In the genomic region with DNA sequence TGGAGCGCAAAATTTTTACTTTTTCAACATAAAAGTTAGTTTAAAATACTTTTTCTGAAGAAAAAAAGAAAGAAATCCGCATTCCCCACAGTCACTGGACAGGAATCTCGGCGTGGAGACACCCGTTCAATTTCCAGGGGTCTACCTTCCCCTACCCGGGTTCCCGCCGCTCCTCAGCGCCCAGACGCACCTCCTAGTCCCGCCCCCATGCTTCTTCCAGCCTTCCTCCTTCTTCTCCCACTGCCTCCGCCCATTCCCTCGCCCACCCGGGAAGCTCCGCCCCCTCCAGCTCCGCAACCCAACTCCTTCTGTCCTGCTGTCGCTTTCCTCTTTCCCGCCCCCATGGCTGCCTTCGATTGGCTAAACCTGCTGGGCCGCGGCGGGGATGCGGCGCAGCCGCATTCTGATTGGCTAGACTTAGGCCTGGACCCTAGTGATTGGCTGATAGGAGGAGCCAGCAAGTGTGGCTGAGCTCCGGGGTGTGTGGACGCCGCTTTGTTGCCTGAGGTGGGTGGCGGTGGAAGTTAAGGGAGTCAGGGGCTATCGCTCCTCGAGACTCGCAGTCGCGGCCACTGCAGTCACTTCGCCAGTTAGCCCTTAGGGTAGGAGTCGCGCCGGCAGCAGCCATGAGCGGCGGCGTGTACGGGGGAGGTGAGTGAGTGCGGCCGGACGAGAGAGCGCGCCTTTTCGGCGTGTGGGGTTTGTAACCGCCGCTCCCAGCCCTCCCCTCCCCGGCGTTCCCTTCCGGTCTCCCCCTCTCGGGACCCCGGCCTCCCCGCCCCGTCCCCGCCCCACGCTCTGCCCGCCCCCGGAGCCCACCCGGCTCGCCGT, we compare ENCODE assay signal across 8 cellular contexts. TPM values are rescaled to one million over a fixed set of nuclear protein-coding genes. Genes with fewer than 3 reads are reported as not detected.
DNase-seq lines count a peak whose midpoint lies in the region; ATAC-seq, FAIRE-seq and TF ChIP-seq lines count a peak whose summit lies in the region.

A gene (plus strand): TSS at position 460 of the 831 bp plus-strand sequence. CDS start 167 bp downstream, at position 627.

- H3K4me1 ChIP-seq in OCI-LY7 (ENCODE audit: insufficient read depth, low read length, poor library complexity, severe bottlenecking) = peaks cover 39% of the 10 kb centered on the region
- H3K4me1 ChIP-seq in endothelial cell of umbilical vein (ENCODE audit: control insufficient read depth, extremely low read depth, insufficient read depth, low read length) = peaks cover 7% of the 10 kb centered on the region

- H3K27ac ChIP-seq in OCI-LY7 (ENCODE audit: low read depth, low read length, poor library complexity, severe bottlenecking) (peak within 1 kb of the TSS; percentile 76), endothelial cell of umbilical vein (ENCODE audit: insufficient read depth, low read depth, low read length) (peak within 1 kb of the TSS; percentile 25)

- peaks cover 45% of the 10 kb centered on the region for H3K79me2 ChIP-seq in OCI-LY7 (ENCODE audit: insufficient read depth, low read depth, low read length)
- peaks cover 39% of the 10 kb centered on the region for H3K79me2 ChIP-seq in endothelial cell of umbilical vein (ENCODE audit: control insufficient read depth, insufficient read depth, low read length)

- peak; percentile 81 for DNase-seq in D721Med (ENCODE audit: insufficient read length, low spot score)
- peak; percentile 96 for DNase-seq in HuH-7.5 (ENCODE audit: low spot score)
- DNase-seq in OCI-LY7 (ENCODE audit: low spot score) = peak; percentile 99
- peak; percentile 96 for DNase-seq in activated T-cell treated with anti-CD3 and anti-CD28 coated beads for 1 hour (ENCODE audit: low read depth)
- peak; percentile 100 for DNase-seq in endothelial cell of umbilical vein (ENCODE audit: low read depth, low spot score)
- DNase-seq in midbrain (lab: John Stamatoyannopoulos, UW) = peak; percentile 99
- DNase-seq in stimulated activated CD8-positive, alpha-beta memory T cell treated with anti-CD3 and anti-CD28 coated beads, Interleukin-2, amount 100 ng/mL, for 1 hour (ENCODE audit: low read depth in 2 of 2) = peak; percentile 91 to 97

- H3K9me2 ChIP-seq in OCI-LY7 (ENCODE audit: insufficient read depth, low read length) = no peaks in the 10 kb centered on the region

- H3K9me1 ChIP-seq in endothelial cell of umbilical vein (replicated peaks; ENCODE audit: control insufficient read depth, extremely low read depth, insufficient read depth, low read length) = no peaks in the 10 kb centered on the region

- FAIRE-seq in D721Med (lab: Jason Lieb, UNC) (no peak), endothelial cell of umbilical vein (lab: Jason Lieb, UNC) (peak; percentile 94)

- H3K4me2 ChIP-seq in OCI-LY7 (ENCODE audit: low read length) (peak within 1 kb of the TSS; percentile 89), endothelial cell of umbilical vein (ENCODE audit: insufficient read depth, low read length) (peak within 1 kb of the TSS; percentile 88)

- H3K36me3 ChIP-seq in OCI-LY7 (ENCODE audit: insufficient read depth, low read length) = 0 out of 2 replicates have a peak, but pooled peaks cover 5% of the 10 kb centered on the region
- H3K36me3 ChIP-seq in endothelial cell of umbilical vein (ENCODE audit: control insufficient read depth in 2 of 2, extremely low read depth in 1 of 2, insufficient read depth in 2 of 2, low read length in 2 of 2) = no peaks in the 10 kb centered on the region

- H3K27me3 ChIP-seq in endothelial cell of umbilical vein (ENCODE audit: control insufficient read depth in 2 of 2, insufficient read depth in 2 of 2, low read length in 2 of 2) = no peaks in the 10 kb centered on the region

- H2AFZ ChIP-seq in OCI-LY7 (ENCODE audit: low read length) (peak within 1 kb of the TSS; percentile 91), endothelial cell of umbilical vein (ENCODE audit: low read depth, low read length) (peak within 1 kb of the TSS; percentile 83)

- dilution Hi-C loops in endothelial cell of umbilical vein (cut with MboI; ENCODE audit: extremely low pct_ligation_motif_present, low sequenced_read_pairs) = no loop called here

- intact Hi-C loops in OCI-LY7 (cut with micrococcal nuclease; ENCODE audit: unreplicated experiment) (loop anchor here (1.0 to 5.0 kb wide), 8 partner anchors 42 to 490 kb away; a partner anchor contains a TSS), endothelial cell of umbilical vein (cut with micrococcal nuclease) (loop anchor here (1.0 to 2.0 kb wide), 6 partner anchors 42 to 494 kb away; a partner anchor contains a TSS)

- POLR2A ChIA-PET in OCI-LY7 (lab: Charles Lee) = interaction anchor here (0.6 to 2.9 kb wide), 23 partner anchors 9 to 551 kb away, joined by 3 to 15 read pairs (median 4); a partner anchor contains a TSS
- POLR2A ChIA-PET in endothelial cell of umbilical vein (lab: Charles Lee) = interaction anchor here (0.6 to 1.2 kb wide), 4 partner anchors 42 to 216 kb away, joined by 3 to 4 read pairs (median 4); a partner anchor contains a TSS

- H3K4me3 ChIP-seq in OCI-LY7 (ENCODE audit: low read depth, low read length, poor library complexity, severe bottlenecking) (peak within 1 kb of the TSS; percentile 90), endothelial cell of umbilical vein (replicated peaks in 1 of 3; ENCODE audit: insufficient read depth in 1 of 3, low read depth in 1 of 3, low read length in 3 of 3) (peak within 1 kb of the TSS; percentile 55 to 75 (median 70))

- CTCF ChIA-PET in OCI-LY7 (lab: Charles Lee; ENCODE audit: unreplicated experiment) = interaction anchor here (1.2 kb wide), 1 partner anchor 241 kb away, joined by 5 read pairs; no protein-coding TSS in a partner anchor
- CTCF ChIA-PET in endothelial cell of umbilical vein (lab: Charles Lee) = interaction anchor here (0.6 to 2.4 kb wide), 14 partner anchors 11 to 1033 kb away, joined by 3 to 16 read pairs (median 5); a partner anchor contains a TSS

- ATAC-seq in GM21526 (IDR thresholded peaks at IDR 0.05; ENCODE audit: low FRiP score, unreplicated experiment) = peak; percentile 95

- no peaks in the 10 kb centered on the region for H3K9me3 ChIP-seq in OCI-LY7 (ENCODE audit: low read length)
- H3K9me3 ChIP-seq in endothelial cell of umbilical vein (replicated peaks; ENCODE audit: control insufficient read depth, insufficient read depth, low read length) = no peaks in the 10 kb centered on the region

- TF ChIP-seq CTCF in D721Med (IDR thresholded peaks at IDR 0.05; ENCODE audit: insufficient read depth, missing control alignments) (no peak), OCI-LY7 (conservative IDR thresholded peaks at IDR 0.05; ENCODE audit: low read length) (no peak), endothelial cell of umbilical vein (IDR thresholded peaks at IDR 0.05; ENCODE audit: extremely low read depth in 1 of 2, insufficient read depth in 1 of 2, low read depth in 1 of 2, low read length in 2 of 2) (no peak)

- TF ChIP-seq POLR2A in endothelial cell of umbilical vein (IDR thresholded peaks at IDR 0.05; ENCODE audit: low read depth, low read length) = peak; percentile 73

- H3K9ac ChIP-seq in endothelial cell of umbilical vein (replicated peaks; ENCODE audit: extremely low read depth, insufficient read depth, low read length) = peak within 1 kb of the TSS; percentile 64

- BruUV-seq in OCI-LY7 (replicated peaks; lab: Mats Ljungman, UMichigan) (no TSS peak), endothelial cell of umbilical vein (replicated peaks; lab: Mats Ljungman, UMichigan) (no TSS peak)

- peaks cover 22% of the 10 kb centered on the region; the same call in 1 of the 2 replicates for H4K20me1 ChIP-seq in OCI-LY7 (ENCODE audit: insufficient read depth, low read length)
- no peaks in the 10 kb centered on the region for H4K20me1 ChIP-seq in endothelial cell of umbilical vein (replicated peaks; ENCODE audit: control insufficient read depth, extremely low read depth, insufficient read depth, low read length)

TF ChIP-seq in endothelial cell of umbilical vein, 7 proteins besides CTCF, POLR2A, EP300 and RAD21:
- no peak for TF ChIP-seq GATA2 (IDR thresholded peaks at IDR 0.05; ENCODE audit: insufficient read depth, insufficient read length, low read depth, low read length)
- TF ChIP-seq FOS (IDR thresholded peaks at IDR 0.05; ENCODE audit: borderline replicate concordance, insufficient read depth, low read length) = no peak
- peak; percentile 68 for TF ChIP-seq POLR2AphosphoS5 (IDR thresholded peaks at IDR 0.05; ENCODE audit: insufficient read depth, low read depth, low read length)
- no peak for TF ChIP-seq MYC (IDR thresholded peaks at IDR 0.05; ENCODE audit: low read depth, low read length)
- no peak for TF ChIP-seq EZH2 (IDR thresholded peaks at IDR 0.05; ENCODE audit: borderline replicate concordance, low read depth, low read length, severe bottlenecking)
- TF ChIP-seq JUN (IDR thresholded peaks at IDR 0.05; ENCODE audit: borderline replicate concordance, insufficient read depth, insufficient read length, low read depth) = no peak

RNA-seq across cellular contexts. Expression of the gene that starts here (rescaled TPM):
- total RNA-seq in OCI-LY7 (2014; rRNA removed; shearing (Covaris generic)) = 92.9 and 127 TPM in 2 replicates
- total RNA-seq in OCI-LY7 (2022) = 125 and 126 TPM in 2 replicates
- 63.1 and 68.3 TPM in 2 replicates for total RNA-seq in endothelial cell of umbilical vein
- 55.1 and 96.2 TPM in 2 replicates for polyA plus RNA-seq in endothelial cell of umbilical vein
- polyA plus RNA-seq in endothelial cell of umbilical vein (2011; cell fraction: cytosol; rRNA removed) = 62.0 and 82.6 TPM in 2 replicates
- 65.4 and 105 TPM in 2 replicates for polyA plus RNA-seq in endothelial cell of umbilical vein (2011; cell fraction: nucleus; rRNA removed)
- 56.9 and 72.9 TPM in 2 replicates for polyA plus RNA-seq in endothelial cell of umbilical vein (2012)
- polyA minus RNA-seq in endothelial cell of umbilical vein = 49.1 and 51.6 TPM in 2 replicates
- polyA minus RNA-seq in endothelial cell of umbilical vein (2011; cell fraction: cytosol; rRNA and poly(A)+ RNA removed) = 57.5 TPM
- polyA minus RNA-seq in endothelial cell of umbilical vein (2011; cell fraction: nucleus; rRNA and poly(A)+ RNA removed) = 22.0 and 39.5 TPM in 2 replicates

Comparison
In these comparisons a context has a peak if more than half of its experiments do, and no peak if none do; other contexts are left out.
1. Peak in every context shown above with its lines: DNase-seq, ATAC-seq, H3K4me3 ChIP-seq and H3K27ac ChIP-seq.